Comparison of ENCODE assay signal across 1 cellular context in genomic region chr11:363948-364761, GRCh38.
A peak's percentile ranks its signal among the peaks of the same experiment; 100 is the strongest.
TF ChIP-seq lines count a peak whose summit lies in the region.

No MANE protein-coding gene starts in this region.

TF ChIP-seq in HepG2, 621 proteins besides CTCF, POLR2A, EP300 and RAD21 (continued from another document and continues in another):
- no peak for TF ChIP-seq ZBTB40 (IDR thresholded peaks at IDR 0.05)
- no peak for TF ChIP-seq ZBTB40 (CRISPR knock-in tag; IDR thresholded peaks at IDR 0.05)
- TF ChIP-seq SMAD3 (CRISPR knock-in tag; IDR thresholded peaks at IDR 0.05) = no peak
- peak; percentile 22 for TF ChIP-seq YY1 (IDR thresholded peaks at IDR 0.05; ENCODE audit: insufficient read depth, insufficient replicate concordance, low read depth, low read length)
- TF ChIP-seq ZNF280B (CRISPR knock-in tag; IDR thresholded peaks at IDR 0.05; ENCODE audit: borderline replicate concordance) = peak; percentile 46
- TF ChIP-seq JUND (CRISPR knock-in tag; IDR thresholded peaks at IDR 0.05) = 0 out of 2 replicates have a peak, but pooled peaks have one; percentile 30
- TF ChIP-seq HDAC2 (CRISPR knock-in tag; IDR thresholded peaks at IDR 0.05) = peak; percentile 41; the same call in 1 of the 2 replicates
- no peak for TF ChIP-seq MBNL3 (CRISPR knock-in tag; conservative IDR thresholded peaks at IDR 0.05)
- peak; percentile 93 for TF ChIP-seq HIC2 (CRISPR knock-in tag; IDR thresholded peaks at IDR 0.05; ENCODE audit: low read depth)
- peak; percentile 65 for TF ChIP-seq POGZ (CRISPR knock-in tag; IDR thresholded peaks at IDR 0.05)
- peak; percentile 63 for TF ChIP-seq RXRA (CRISPR knock-in tag; IDR thresholded peaks at IDR 0.05)
- TF ChIP-seq LCORL (IDR thresholded peaks at IDR 0.05) = no peak
- TF ChIP-seq LCORL (CRISPR knock-in tag; IDR thresholded peaks at IDR 0.05) = peak; percentile 44; the same call in 1 of the 2 replicates
- peak; percentile 70 for TF ChIP-seq JARID2 (CRISPR knock-in tag; IDR thresholded peaks at IDR 0.05; ENCODE audit: insufficient replicate concordance)
- peak; percentile 21; the same call in 1 of the 2 replicates for TF ChIP-seq YEATS4 (CRISPR knock-in tag; IDR thresholded peaks at IDR 0.05; ENCODE audit: borderline replicate concordance)
- TF ChIP-seq FOXC1 (CRISPR knock-in tag; IDR thresholded peaks at IDR 0.05; ENCODE audit: borderline replicate concordance) = no peak
- peak; percentile 74 for TF ChIP-seq GATAD2A (CRISPR knock-in tag; IDR thresholded peaks at IDR 0.05)
- 0 out of 2 replicates have a peak, but pooled peaks have one; percentile 26 for TF ChIP-seq MEIS1 (CRISPR knock-in tag; IDR thresholded peaks at IDR 0.05; ENCODE audit: borderline replicate concordance)
- TF ChIP-seq DR1 (CRISPR knock-in tag; IDR thresholded peaks at IDR 0.05) = 0 out of 2 replicates have a peak, but pooled peaks have one; percentile 43
- no peak for TF ChIP-seq PAWR (CRISPR knock-in tag; IDR thresholded peaks at IDR 0.05; ENCODE audit: borderline replicate concordance)
- 0 out of 2 replicates have a peak, but pooled peaks have one; percentile 46 for TF ChIP-seq ZNF451 (CRISPR knock-in tag; IDR thresholded peaks at IDR 0.05)
- TF ChIP-seq CREB3 (CRISPR knock-in tag; IDR thresholded peaks at IDR 0.05) = no peak
- peak; percentile 8; the same call in 1 of the 2 replicates for TF ChIP-seq SMC3 (IDR thresholded peaks at IDR 0.05; ENCODE audit: low read length)
- peak; percentile 32; the same call in 1 of the 2 replicates for TF ChIP-seq MAX (IDR thresholded peaks at IDR 0.05)
- peak; percentile 49; the same call in 1 of the 2 replicates for TF ChIP-seq SALL1 (CRISPR knock-in tag; IDR thresholded peaks at IDR 0.05)
- peak; percentile 43; the same call in 1 of the 2 replicates for TF ChIP-seq ZBTB38 (CRISPR knock-in tag; IDR thresholded peaks at IDR 0.05)
- TF ChIP-seq UBTF (CRISPR knock-in tag; IDR thresholded peaks at IDR 0.05) = 0 out of 2 replicates have a peak, but pooled peaks have one; percentile 18
- no peak for TF ChIP-seq ZNF329 (CRISPR knock-in tag; IDR thresholded peaks at IDR 0.05; ENCODE audit: low read depth)
- TF ChIP-seq POLR2AphosphoS5 (IDR thresholded peaks at IDR 0.05; ENCODE audit: low read depth, low read length) = no peak
- no peak for TF ChIP-seq HOXA5 (CRISPR knock-in tag; IDR thresholded peaks at IDR 0.05)
- TF ChIP-seq MIXL1 (CRISPR knock-in tag; IDR thresholded peaks at IDR 0.05) = 0 out of 2 replicates have a peak, but pooled peaks have one; percentile 13
- no peak for TF ChIP-seq NCOA5 (CRISPR knock-in tag; IDR thresholded peaks at IDR 0.05)
- 0 out of 2 replicates have a peak, but pooled peaks have one; percentile 54 for TF ChIP-seq IRF9 (CRISPR knock-in tag; IDR thresholded peaks at IDR 0.05; ENCODE audit: borderline replicate concordance)
- peak; percentile 42; the same call in 1 of the 2 replicates for TF ChIP-seq ZNF281 (CRISPR knock-in tag; IDR thresholded peaks at IDR 0.05; ENCODE audit: borderline replicate concordance)
- no peak for TF ChIP-seq EHMT2 (IDR thresholded peaks at IDR 0.05; ENCODE audit: borderline replicate concordance, low read depth, low read length)
- TF ChIP-seq ZNF570 (CRISPR knock-in tag; IDR thresholded peaks at IDR 0.05; ENCODE audit: borderline replicate concordance) = no peak
- TF ChIP-seq STAG1 (CRISPR knock-in tag; IDR thresholded peaks at IDR 0.05) = peak; percentile 72
- TF ChIP-seq ZFP91 (CRISPR knock-in tag; IDR thresholded peaks at IDR 0.05; ENCODE audit: borderline replicate concordance) = peak; percentile 71
